ENCODE assay signal across 19 cellular contexts in the genomic region with DNA sequence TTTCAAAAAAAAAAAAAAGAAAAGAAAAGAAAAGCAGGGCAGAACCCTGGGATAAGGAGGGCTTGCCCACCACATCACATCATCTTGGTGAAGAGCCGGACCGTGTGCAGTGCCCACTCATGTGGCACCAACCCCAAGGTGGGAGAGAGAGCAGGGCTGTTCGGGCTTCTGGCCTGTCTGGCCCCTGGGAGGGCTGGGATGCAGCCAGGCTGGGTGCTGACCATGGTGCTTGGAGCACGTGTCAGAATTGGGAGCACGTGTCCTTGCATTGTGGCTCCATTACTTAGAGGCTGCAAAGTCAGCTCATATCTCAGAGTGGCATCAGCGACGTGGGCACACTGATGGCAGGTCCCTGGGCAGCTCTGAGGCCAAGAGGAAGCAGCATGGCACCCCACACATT.
"Had no signal": no experiment of that assay in that cellular context is flagged by ENCODE, and none has a peak within 500 bp of the region (broad histone marks: within the 10 kb centered on the region; RNA-seq: fewer than 3 reads in every experiment).

No MANE protein-coding gene starts in this region.

- FAIRE-seq: islet of Langerhans had no signal

- H3K27ac ChIP-seq: foreskin keratinocyte, heart right ventricle, skin epidermis, vagina, WERI-Rb-1 had no signal

- H3K9me3 ChIP-seq: heart right ventricle, transverse colon, vagina had no signal

- ATAC-seq: activated T-cell treated with anti-CD3 and anti-CD28 coated beads, Interleukin-2, amount 50 U/mL, for 4 hours; foreskin keratinocyte; left lobe of liver; stimulated activated naive B cell treated with anti-CD40 and anti-IgM and Interleukin-4, amounts not matched to agents 10 μg/mL and 1 μg/mL and 100 μg/mL, for 72 hours; T-helper 17 cell had no signal

- H3K4me3 ChIP-seq: heart right ventricle, skin epidermis, transverse colon, vagina had no signal

- H3K27me3 ChIP-seq: heart right ventricle, transverse colon, vagina had no signal

- H3K4me1 ChIP-seq: foreskin keratinocyte, vagina had no signal

- H3K9me3 Mint-ChIP-seq: activated naive CD4-positive, alpha-beta T cell treated with anti-CD3 and anti-CD28 coated beads, Interleukin-2, amount 50 U/mL, for 24 hours; activated T-cell treated with anti-CD3 and anti-CD28 coated beads, Interleukin-2, amount 50 U/mL, for 4 hours; central memory CD8-positive, alpha-beta T cell; stimulated activated naive B cell treated with anti-CD40 and anti-IgM and Interleukin-4, amounts not matched to agents 10 μg/mL and 1 μg/mL and 100 μg/mL, for 72 hours had no signal

- H3K27ac Mint-ChIP-seq: activated naive CD4-positive, alpha-beta T cell treated with anti-CD3 and anti-CD28 coated beads, Interleukin-2, amount 50 U/mL, for 24 hours; stimulated activated naive B cell treated with anti-CD40 and anti-IgM and Interleukin-4, amounts not matched to agents 10 μg/mL and 1 μg/mL and 100 μg/mL, for 72 hours; T-helper 17 cell had no signal

- DNase-seq: activated CD4-positive, alpha-beta T cell treated with anti-CD3 and anti-CD28 coated beads, Interleukin-2, amount 50 U/mL, for 48 hours; activated effector memory CD4-positive, alpha-beta T cell treated with anti-CD3 and anti-CD28 coated beads, Interleukin-2, amount 50 U/mL, for 16 hours; activated T-cell treated with anti-CD3 and anti-CD28 coated beads, Interleukin-2, amount 50 U/mL, for 4 hours; effector memory CD4-positive, alpha-beta T cell; foreskin keratinocyte; heart right ventricle; mammary epithelial cell; stimulated activated CD4-positive, alpha-beta T cell treated with anti-CD3 and anti-CD28 coated beads, Interleukin-15, amount 100 ng/mL, for 24 hours; stimulated activated CD4-positive, alpha-beta T cell treated with anti-CD3 and anti-CD28 coated beads, Interleukin-4, amount 100 ng/mL, for 1 hour; stimulated activated naive B cell treated with anti-CD40 and anti-IgM and Interleukin-4, amounts not matched to agents 10 μg/mL and 1 μg/mL and 100 μg/mL, for 72 hours; T-helper 17 cell; transverse colon; WERI-Rb-1 had no signal

- H3K36me3 ChIP-seq: heart right ventricle, transverse colon, vagina, WERI-Rb-1 had no signal
